27 cellular contexts compared by ENCODE assay signal in the genomic region with DNA sequence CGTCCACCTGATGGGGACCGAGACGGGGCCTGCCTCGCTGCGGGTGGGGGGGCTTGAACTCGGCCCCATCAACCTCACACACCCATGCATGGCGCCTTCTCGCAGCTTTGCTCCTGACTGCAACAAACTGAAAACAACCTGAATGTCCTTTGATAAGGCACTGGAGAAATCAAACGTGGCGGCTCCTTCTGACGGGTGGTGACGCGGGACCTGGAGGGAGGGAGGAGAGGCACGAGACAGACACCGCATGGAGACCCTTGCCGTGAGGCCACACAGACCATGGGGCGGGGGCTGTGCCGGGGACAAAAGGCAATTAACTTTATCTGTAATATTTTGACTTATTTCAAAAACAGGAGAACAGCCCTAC. TPM values are rescaled to one million over a fixed set of nuclear protein-coding genes. Genes with fewer than 3 reads are reported as not detected.
DNase-seq lines count a peak whose midpoint lies in the region; TF ChIP-seq lines count a peak whose summit lies in the region.
"Had no signal": no experiment of that assay in that cellular context is flagged by ENCODE, and none has a peak within 500 bp of the region (broad histone marks: within the 10 kb centered on the region; RNA-seq: fewer than 3 reads in every experiment).

No MANE protein-coding gene starts in this region.

- peaks cover 0 to 69% (median 0%) of the 10 kb centered on the region in 11 experiments; a peak in 9 of 22 replicates for H3K36me3 ChIP-seq in BLaER1 treated with 17β-estradiol and CSF1 and Interleukin-3, amounts not matched to agents 10 nM and 100 nM
- peaks cover 44% of the 10 kb centered on the region for H3K36me3 ChIP-seq in neutrophil
- peaks cover 32% of the 10 kb centered on the region for H3K36me3 ChIP-seq in MG63

- no peaks in the 10 kb centered on the region for H3K27me3 Mint-ChIP-seq in dendritic cell treated with granulocyte-macrophage colony-stimulating factor and Interleukin-4, amounts not matched to agents 40 ng/mL and 50 ng/mL, for 4 days
- H3K27me3 Mint-ChIP-seq in activated CD4-positive, alpha-beta T cell treated with anti-CD3 and anti-CD28 coated beads, Interleukin-2, amount 10 ng/mL, durations not matched to agents 24 days and 14 days: no peaks in the 10 kb centered on the region
- H3K27me3 Mint-ChIP-seq: T-cell had no signal

- no peaks in the 10 kb centered on the region for H3K9me3 ChIP-seq in BLaER1 treated with 17β-estradiol and CSF1 and Interleukin-3, amounts not matched to agents 10 nM and 100 nM (replicated peaks in 1 of 11)
- H3K9me3 ChIP-seq in neutrophil: no peaks in the 10 kb centered on the region
- no peaks in the 10 kb centered on the region for H3K9me3 ChIP-seq in MG63
- H3K9me3 ChIP-seq: Caco-2, SJSA1, tibial artery had no signal

- peak overlapping the region; percentile 55 for H3K27ac Mint-ChIP-seq in dendritic cell treated with granulocyte-macrophage colony-stimulating factor and Interleukin-4, amounts not matched to agents 40 ng/mL and 50 ng/mL, for 4 days
- no peak overlapping the region for H3K27ac Mint-ChIP-seq in activated CD4-positive, alpha-beta T cell treated with anti-CD3 and anti-CD28 coated beads, Interleukin-2, amount 10 ng/mL, durations not matched to agents 24 days and 14 days
- H3K27ac Mint-ChIP-seq: activated CD8-positive, alpha-beta T cell treated with anti-CD3 and anti-CD28 coated beads, Interleukin-2, amount 10 ng/mL, durations not matched to agents 7 days and 5 days; activated naive CD4-positive, alpha-beta T cell treated with anti-CD3 and anti-CD28 coated beads, Interleukin-2, amount 50 U/mL, for 72 hours; HFFc6; T-cell had no signal

- peak; percentile 15 for DNase-seq in GM13977 (ENCODE audit: low spot score)
- no peak for DNase-seq in cerebellar cortex (ENCODE audit: low spot score)
- DNase-seq in MG63: no peak
- no peak for DNase-seq in activated CD4-positive, alpha-beta T cell treated with anti-CD3 and anti-CD28 coated beads, Interleukin-2, amount 10 ng/mL, durations not matched to agents 24 days and 14 days
- DNase-seq: activated CD8-positive, alpha-beta T cell treated with anti-CD3 and anti-CD28 coated beads, Interleukin-2, amount 10 ng/mL, durations not matched to agents 7 days and 5 days; activated T-cell treated with anti-CD3 and anti-CD28 coated beads for 4 hours; amygdala; Caco-2; DMS79 treated with DMSO at 0.1 percent for 48 hours; GDM1; HFFc6; hypothalamus; left colon; mesendoderm; NCI-H1092; NCI-H1694; NCI-H446; NCI-H748 treated with DMSO at 0.1 percent for 48 hours had no signal

- intact Hi-C loops in dendritic cell treated with granulocyte-macrophage colony-stimulating factor and Interleukin-4, amounts not matched to agents 40 ng/mL and 50 ng/mL, for 4 days (cut with micrococcal nuclease): loop anchor here (5.0 kb wide), 1 partner anchor 46 kb away; no protein-coding TSS in a partner anchor
- intact Hi-C loops in activated CD4-positive, alpha-beta T cell treated with anti-CD3 and anti-CD28 coated beads, Interleukin-2, amount 10 ng/mL, durations not matched to agents 24 days and 14 days (cut with micrococcal nuclease): no loop called here

- TF ChIP-seq CTCF in GM13977 (IDR thresholded peaks at IDR 0.05; ENCODE audit: extremely low read depth, insufficient read depth, missing control alignments) (no peak), neutrophil (IDR thresholded peaks at IDR 0.05) (no peak)

- peak overlapping the region; percentile 45 for H3K4me3 Mint-ChIP-seq in dendritic cell treated with granulocyte-macrophage colony-stimulating factor and Interleukin-4, amounts not matched to agents 40 ng/mL and 50 ng/mL, for 4 days
- no peak overlapping the region for H3K4me3 Mint-ChIP-seq in activated CD4-positive, alpha-beta T cell treated with anti-CD3 and anti-CD28 coated beads, Interleukin-2, amount 10 ng/mL, durations not matched to agents 24 days and 14 days
- H3K4me3 Mint-ChIP-seq: activated CD8-positive, alpha-beta T cell treated with anti-CD3 and anti-CD28 coated beads, Interleukin-2, amount 10 ng/mL, durations not matched to agents 7 days and 5 days; HFFc6; neural crest cell; T-cell had no signal

- peak overlapping the region; percentile 98 to 100 (median 100) for H3K4me2 ChIP-seq in BLaER1 treated with 17β-estradiol and CSF1 and Interleukin-3, amounts not matched to agents 10 nM and 100 nM

- peaks cover 0 to 25% (median 20%) of the 10 kb centered on the region in 11 experiments; a peak in 15 of 22 replicates for H3K27me3 ChIP-seq in BLaER1 treated with 17β-estradiol and CSF1 and Interleukin-3, amounts not matched to agents 10 nM and 100 nM
- H3K27me3 ChIP-seq in neutrophil (no peaks in the 10 kb centered on the region), MG63 (no peaks in the 10 kb centered on the region)
- H3K27me3 ChIP-seq: SJSA1, tibial artery had no signal

- H3K9me3 Mint-ChIP-seq in dendritic cell treated with granulocyte-macrophage colony-stimulating factor and Interleukin-4, amounts not matched to agents 40 ng/mL and 50 ng/mL, for 4 days: no peaks in the 10 kb centered on the region
- H3K9me3 Mint-ChIP-seq in activated CD4-positive, alpha-beta T cell treated with anti-CD3 and anti-CD28 coated beads, Interleukin-2, amount 10 ng/mL, durations not matched to agents 24 days and 14 days: no peaks in the 10 kb centered on the region
- H3K9me3 Mint-ChIP-seq: activated naive CD4-positive, alpha-beta T cell treated with anti-CD3 and anti-CD28 coated beads, Interleukin-2, amount 50 U/mL, for 72 hours; HFFc6; neural crest cell; T-cell had no signal

- in situ Hi-C loops in GM13977 (cut with MboI; ENCODE audit: low pct_unique_long_range_greater_than_20kb, low sequenced_read_pairs, unreplicated experiment): no loop called here

- peaks cover 85 to 97% (median 92%) of the 10 kb centered on the region in 10 experiments for H3K4me1 ChIP-seq in BLaER1 treated with 17β-estradiol and CSF1 and Interleukin-3, amounts not matched to agents 10 nM and 100 nM
- H3K4me1 ChIP-seq in neutrophil (ENCODE audit: control insufficient read depth in 1 of 2, insufficient read depth in 1 of 2, low read depth in 1 of 2, low read length in 1 of 2): peaks cover 93 to 95% of the 10 kb centered on the region in 2 experiments

- peak overlapping the region; percentile 31 to 98 (median 94); a peak in 21 of 22 replicates for H3K27ac ChIP-seq in BLaER1 treated with 17β-estradiol and CSF1 and Interleukin-3, amounts not matched to agents 10 nM and 100 nM
- H3K27ac ChIP-seq in neutrophil: peak overlapping the region; percentile 98
- H3K27ac ChIP-seq: epithelial cell of prostate, SJSA1, tibial artery had no signal

- H3K9ac ChIP-seq in BLaER1 treated with 17β-estradiol and CSF1 and Interleukin-3, amounts not matched to agents 10 nM and 100 nM: peak overlapping the region; percentile 31 to 92 (median 87); a peak in 21 of 22 replicates

- H3K4me1 Mint-ChIP-seq in dendritic cell treated with granulocyte-macrophage colony-stimulating factor and Interleukin-4, amounts not matched to agents 40 ng/mL and 50 ng/mL, for 4 days (ENCODE audit: low read depth): peaks cover 73% of the 10 kb centered on the region
- H3K4me1 Mint-ChIP-seq in activated CD4-positive, alpha-beta T cell treated with anti-CD3 and anti-CD28 coated beads, Interleukin-2, amount 10 ng/mL, durations not matched to agents 24 days and 14 days: no peaks in the 10 kb centered on the region
- H3K4me1 Mint-ChIP-seq: neural crest cell had no signal

- peak overlapping the region in 9 of 10 experiments; percentile 34 to 94 (median 72); a peak in 16 of 20 replicates for H3K4me3 ChIP-seq in BLaER1 treated with 17β-estradiol and CSF1 and Interleukin-3, amounts not matched to agents 10 nM and 100 nM
- H3K4me3 ChIP-seq in neutrophil (ENCODE audit: low read depth in 1 of 2, low read length in 1 of 2) (peak overlapping the region; percentile 73 to 83), MG63 (no peak overlapping the region)
- H3K4me3 ChIP-seq: SJSA1, tibial artery had no signal

- H4K20me1 ChIP-seq in BLaER1 treated with 17β-estradiol and CSF1 and Interleukin-3, amounts not matched to agents 10 nM and 100 nM: peaks cover 0 to 30% (median 0%) of the 10 kb centered on the region in 11 experiments; a peak in 4 of 22 replicates

- H3K36me3 Mint-ChIP-seq in dendritic cell treated with granulocyte-macrophage colony-stimulating factor and Interleukin-4, amounts not matched to agents 40 ng/mL and 50 ng/mL, for 4 days (ENCODE audit: low read depth): peaks cover 46% of the 10 kb centered on the region
- no peaks in the 10 kb centered on the region for H3K36me3 Mint-ChIP-seq in activated CD4-positive, alpha-beta T cell treated with anti-CD3 and anti-CD28 coated beads, Interleukin-2, amount 10 ng/mL, durations not matched to agents 24 days and 14 days (ENCODE audit: low read depth)
- H3K36me3 Mint-ChIP-seq: activated naive CD4-positive, alpha-beta T cell treated with anti-CD3 and anti-CD28 coated beads, Interleukin-2, amount 50 U/mL, for 72 hours; T-cell had no signal

RNA-seq across cellular contexts. Expression of a gene that starts 48.6 kb away (rescaled TPM):
- total RNA-seq in MG63 (2014; rRNA removed; shearing (Covaris generic); ENCODE audit: low replicate concordance): 13.4 and 22.4 TPM in 2 replicates
- 3.2 and 3.6 TPM in 2 replicates for total RNA-seq in activated CD4-positive, alpha-beta T cell treated with anti-CD3 and anti-CD28 coated beads, Interleukin-2, amount 10 ng/mL, durations not matched to agents 24 days and 14 days
